In genomic region chr7:52685351-52685750, GRCh38 we compare ENCODE assay signal across 32 cellular contexts.
"Had no signal": no experiment of that assay in that cellular context is flagged by ENCODE, and none has a peak within 500 bp of the region (broad histone marks: within the 10 kb centered on the region; RNA-seq: fewer than 3 reads in every experiment).

No MANE protein-coding gene starts in this region.

- H3K4me1 Mint-ChIP-seq: activated CD4-positive, alpha-beta T cell treated with anti-CD3 and anti-CD28 coated beads for 36 hours; activated CD4-positive, alpha-beta T cell treated with anti-CD3 and anti-CD28 coated beads, Interleukin-2, amount 10 ng/mL, durations not matched to agents 24 days and 14 days; brain had no signal

- H3K4me3 Mint-ChIP-seq: activated CD4-positive, alpha-beta memory T cell treated with anti-CD3 and anti-CD28 coated beads for 36 hours; activated CD4-positive, alpha-beta T cell treated with anti-CD3 and anti-CD28 coated beads for 36 hours; activated CD4-positive, alpha-beta T cell treated with anti-CD3 and anti-CD28 coated beads, Interleukin-2, amount 10 ng/mL, durations not matched to agents 24 days and 14 days; activated naive CD8-positive, alpha-beta T cell; activated T-cell treated with anti-CD3 and anti-CD28 coated beads, Interleukin-2, amount 50 U/mL, for 24 hours; activated T-cell treated with anti-CD3 and anti-CD28 coated beads, Interleukin-2, amount 50 U/mL, for 72 hours; brain; effector memory CD8-positive, alpha-beta T cell had no signal

- H3K36me3 ChIP-seq: breast epithelium, cardiac muscle cell, esophagus squamous epithelium, gastroesophageal sphincter, heart right ventricle had no signal

- H3K4me3 ChIP-seq: breast epithelium, cardiac muscle cell, esophagus squamous epithelium, gastroesophageal sphincter, heart right ventricle had no signal

- H3K27ac Mint-ChIP-seq: activated CD4-positive, alpha-beta memory T cell treated with anti-CD3 and anti-CD28 coated beads for 36 hours; activated CD4-positive, alpha-beta T cell treated with anti-CD3 and anti-CD28 coated beads for 36 hours; activated CD4-positive, alpha-beta T cell treated with anti-CD3 and anti-CD28 coated beads, Interleukin-2, amount 10 ng/mL, durations not matched to agents 24 days and 14 days; activated naive CD8-positive, alpha-beta T cell; activated T-cell treated with anti-CD3 and anti-CD28 coated beads, Interleukin-2, amount 50 U/mL, for 24 hours; activated T-cell treated with anti-CD3 and anti-CD28 coated beads, Interleukin-2, amount 50 U/mL, for 72 hours; brain; effector memory CD8-positive, alpha-beta T cell had no signal

- H3K27me3 Mint-ChIP-seq: activated CD4-positive, alpha-beta memory T cell treated with anti-CD3 and anti-CD28 coated beads for 36 hours; activated CD4-positive, alpha-beta T cell treated with anti-CD3 and anti-CD28 coated beads for 36 hours; activated CD4-positive, alpha-beta T cell treated with anti-CD3 and anti-CD28 coated beads, Interleukin-2, amount 10 ng/mL, durations not matched to agents 24 days and 14 days; activated naive CD8-positive, alpha-beta T cell; activated T-cell treated with anti-CD3 and anti-CD28 coated beads, Interleukin-2, amount 50 U/mL, for 24 hours; brain; effector memory CD8-positive, alpha-beta T cell had no signal

- FAIRE-seq: astrocyte, colon had no signal

- H3K36me3 Mint-ChIP-seq: activated CD4-positive, alpha-beta memory T cell treated with anti-CD3 and anti-CD28 coated beads for 36 hours; activated naive CD8-positive, alpha-beta T cell; brain had no signal

- H3K27ac ChIP-seq: breast epithelium, cardiac muscle cell, epithelial cell of prostate, esophagus squamous epithelium, gastroesophageal sphincter, heart right ventricle had no signal

- H3K9me3 ChIP-seq: breast epithelium, esophagus squamous epithelium, gastroesophageal sphincter had no signal

- DNase-seq: activated CD4-positive, alpha-beta memory T cell treated with anti-CD3 and anti-CD28 coated beads for 36 hours; activated CD4-positive, alpha-beta T cell treated with anti-CD3 and anti-CD28 coated beads for 36 hours; activated CD4-positive, alpha-beta T cell treated with anti-CD3 and anti-CD28 coated beads, Interleukin-2, amount 10 ng/mL, durations not matched to agents 24 days and 14 days; activated CD4-positive, CD25-positive, alpha-beta regulatory T cell; activated CD4-positive, CD25-positive, alpha-beta regulatory T cell treated with anti-CD3 and anti-CD28 coated beads, Interleukin-2, amount 50 U/mL, for 72 hours; activated CD8-positive, alpha-beta memory T cell treated with anti-CD3 and anti-CD28 coated beads, Interleukin-2, amount 50 U/mL, for 48 hours; activated effector memory CD4-positive, alpha-beta T cell treated with Interleukin-2 at 50 U/mL for 16 hours; activated gamma-delta T cell treated with Interleukin-2 at 50 U/mL for 16 hours; activated naive CD4-positive, alpha-beta T cell treated with anti-CD3 and anti-CD28 coated beads, Interleukin-2, amount 50 U/mL, for 16 hours; activated naive CD4-positive, alpha-beta T cell treated with Interleukin-2 at 50 U/mL for 16 hours; activated T-cell treated with anti-CD3 and anti-CD28 coated beads for 4 hours; activated T-cell treated with anti-CD3 and anti-CD28 coated beads, Interleukin-2, amount 50 U/mL, for 24 hours; activated T-cell treated with anti-CD3 and anti-CD28 coated beads, Interleukin-2, amount 50 U/mL, for 72 hours; amniotic stem cell; anterior cingulate cortex; central memory CD4-positive, alpha-beta T cell; cortex of kidney; dermis blood vessel endothelial cell; effector CD4-positive, alpha-beta T cell; effector memory CD8-positive, alpha-beta T cell; esophagus squamous epithelium; foreskin melanocyte; heart right ventricle; T-helper 2 cell had no signal

- ATAC-seq: activated CD4-positive, alpha-beta T cell treated with anti-CD3 and anti-CD28 coated beads for 36 hours; activated T-cell treated with anti-CD3 and anti-CD28 coated beads, Interleukin-2, amount 50 U/mL, for 72 hours; effector memory CD8-positive, alpha-beta T cell; gastroesophageal sphincter; heart right ventricle had no signal

- H3K9me3 Mint-ChIP-seq: brain had no signal

- H3K4me1 ChIP-seq: breast epithelium, esophagus squamous epithelium, gastroesophageal sphincter, heart right ventricle had no signal

- H3K27me3 ChIP-seq: breast epithelium, cardiac muscle cell, esophagus squamous epithelium, gastroesophageal sphincter, heart right ventricle had no signal
